Comparison of ENCODE assay signal across 9 cellular contexts in genomic region chr10:11144626-11145497, GRCh38.
A peak's percentile ranks its signal among the peaks of the same experiment; 100 is the strongest.
DNase-seq lines count a peak whose midpoint lies in the region; ATAC-seq and TF ChIP-seq lines count a peak whose summit lies in the region.
"Had no signal": no experiment of that assay in that cellular context is flagged by ENCODE, and none has a peak within 500 bp of the region (broad histone marks: within the 10 kb centered on the region; RNA-seq: fewer than 3 reads in every experiment).

No MANE protein-coding gene starts in this region.

- ATAC-seq in stimulated activated naive CD8-positive, alpha-beta T cell treated with anti-CD3 and anti-CD28 coated beads, Interleukin-15, Interleukin-2, amounts not matched to agents 100 U/mL and 50 U/mL, for 24 hours = no peak
- peak; percentile 9 for ATAC-seq in HG03196 (IDR thresholded peaks at IDR 0.05; ENCODE audit: unreplicated experiment)
- no peak for ATAC-seq in upper lobe of right lung

- peaks cover 95% of the 10 kb centered on the region for H3K4me1 Mint-ChIP-seq in stimulated activated naive CD8-positive, alpha-beta T cell treated with anti-CD3 and anti-CD28 coated beads, Interleukin-15, Interleukin-2, amounts not matched to agents 100 ng/mL and 50 ng/mL, for 24 hours (ENCODE audit: low read depth)
- peaks cover 89% of the 10 kb centered on the region for H3K4me1 Mint-ChIP-seq in brain

- H3K36me3 ChIP-seq in upper lobe of right lung = no peaks in the 10 kb centered on the region

- H3K9me3 Mint-ChIP-seq in stimulated activated naive CD8-positive, alpha-beta T cell treated with anti-CD3 and anti-CD28 coated beads, Interleukin-15, Interleukin-2, amounts not matched to agents 100 ng/mL and 50 ng/mL, for 24 hours = no peaks in the 10 kb centered on the region
- peaks cover 0 to 7% (median 0%) of the 10 kb centered on the region in 5 experiments for H3K9me3 Mint-ChIP-seq in brain

- no peaks in the 10 kb centered on the region for H3K36me3 Mint-ChIP-seq in stimulated activated naive CD8-positive, alpha-beta T cell treated with anti-CD3 and anti-CD28 coated beads, Interleukin-15, Interleukin-2, amounts not matched to agents 100 ng/mL and 50 ng/mL, for 24 hours (ENCODE audit: low read depth)
- peaks cover 27% of the 10 kb centered on the region for H3K36me3 Mint-ChIP-seq in brain

- DNase-seq in stimulated activated naive CD8-positive, alpha-beta T cell treated with anti-CD3 and anti-CD28 coated beads, Interleukin-15, Interleukin-2, amounts not matched to agents 100 U/mL and 50 U/mL, for 24 hours = no peak
- no peak for DNase-seq in upper lobe of right lung
- DNase-seq in stimulated activated CD4-positive, alpha-beta T cell treated with anti-CD3 and anti-CD28 coated beads, Interleukin-4, amount 100 ng/mL, for 4 hours = no peak
- no peak for DNase-seq in effector CD8-positive, alpha-beta T cell (lab: John Stamatoyannopoulos, UW)
- no peak for DNase-seq in HPDE6-E6E7 (ENCODE audit: extremely low spot score)
- DNase-seq: SJCRH30 had no signal

- no peaks in the 10 kb centered on the region for H3K27me3 Mint-ChIP-seq in stimulated activated naive CD8-positive, alpha-beta T cell treated with anti-CD3 and anti-CD28 coated beads, Interleukin-15, Interleukin-2, amounts not matched to agents 100 ng/mL and 50 ng/mL, for 24 hours
- H3K27me3 Mint-ChIP-seq in brain = peaks cover 3% of the 10 kb centered on the region

- intact Hi-C loops in upper lobe of right lung (cut with DNase I) = no loop called here

- H3K27ac ChIP-seq in upper lobe of right lung = peak overlapping the region; percentile 6
- H3K27ac ChIP-seq: SJCRH30 had no signal

- no peak for TF ChIP-seq CTCF in brain (conservative IDR thresholded peaks at IDR 0.05)
- TF ChIP-seq CTCF in upper lobe of right lung (IDR thresholded peaks at IDR 0.05) = no peak

- H3K4me1 ChIP-seq in upper lobe of right lung = peaks cover 44% of the 10 kb centered on the region

- no peak overlapping the region for H3K4me3 ChIP-seq in upper lobe of right lung
- H3K4me3 ChIP-seq: SJCRH30 had no signal

- no peaks in the 10 kb centered on the region for H3K9me3 ChIP-seq in upper lobe of right lung
- H3K9me3 ChIP-seq: SJCRH30 had no signal

- peak overlapping the region; percentile 94 for H3K27ac Mint-ChIP-seq in stimulated activated naive CD8-positive, alpha-beta T cell treated with anti-CD3 and anti-CD28 coated beads, Interleukin-15, Interleukin-2, amounts not matched to agents 100 ng/mL and 50 ng/mL, for 24 hours
- H3K27ac Mint-ChIP-seq in brain = peak overlapping the region; percentile 57 to 93 (median 76)

- peak overlapping the region; percentile 77 for H3K4me3 Mint-ChIP-seq in stimulated activated naive CD8-positive, alpha-beta T cell treated with anti-CD3 and anti-CD28 coated beads, Interleukin-15, Interleukin-2, amounts not matched to agents 100 ng/mL and 50 ng/mL, for 24 hours
- peak overlapping the region; percentile 5 to 45 (median 12) for H3K4me3 Mint-ChIP-seq in brain

- no peaks in the 10 kb centered on the region for H3K27me3 ChIP-seq in upper lobe of right lung
- H3K27me3 ChIP-seq: SJCRH30 had no signal
